ENCODE assay signal across 1 cellular context in genomic region chr13:48094781-48095502, GRCh38.
TF ChIP-seq lines count a peak whose summit lies in the region.

Gene MED4, minus strand, starts transcription at chr13:48095104. Its CDS starts 26 bp downstream, at chr13:48095078.

TF ChIP-seq in HepG2, 621 proteins besides CTCF, POLR2A, EP300 and RAD21 (continued from another document and continues in another):
- TF ChIP-seq, protein P1, sequence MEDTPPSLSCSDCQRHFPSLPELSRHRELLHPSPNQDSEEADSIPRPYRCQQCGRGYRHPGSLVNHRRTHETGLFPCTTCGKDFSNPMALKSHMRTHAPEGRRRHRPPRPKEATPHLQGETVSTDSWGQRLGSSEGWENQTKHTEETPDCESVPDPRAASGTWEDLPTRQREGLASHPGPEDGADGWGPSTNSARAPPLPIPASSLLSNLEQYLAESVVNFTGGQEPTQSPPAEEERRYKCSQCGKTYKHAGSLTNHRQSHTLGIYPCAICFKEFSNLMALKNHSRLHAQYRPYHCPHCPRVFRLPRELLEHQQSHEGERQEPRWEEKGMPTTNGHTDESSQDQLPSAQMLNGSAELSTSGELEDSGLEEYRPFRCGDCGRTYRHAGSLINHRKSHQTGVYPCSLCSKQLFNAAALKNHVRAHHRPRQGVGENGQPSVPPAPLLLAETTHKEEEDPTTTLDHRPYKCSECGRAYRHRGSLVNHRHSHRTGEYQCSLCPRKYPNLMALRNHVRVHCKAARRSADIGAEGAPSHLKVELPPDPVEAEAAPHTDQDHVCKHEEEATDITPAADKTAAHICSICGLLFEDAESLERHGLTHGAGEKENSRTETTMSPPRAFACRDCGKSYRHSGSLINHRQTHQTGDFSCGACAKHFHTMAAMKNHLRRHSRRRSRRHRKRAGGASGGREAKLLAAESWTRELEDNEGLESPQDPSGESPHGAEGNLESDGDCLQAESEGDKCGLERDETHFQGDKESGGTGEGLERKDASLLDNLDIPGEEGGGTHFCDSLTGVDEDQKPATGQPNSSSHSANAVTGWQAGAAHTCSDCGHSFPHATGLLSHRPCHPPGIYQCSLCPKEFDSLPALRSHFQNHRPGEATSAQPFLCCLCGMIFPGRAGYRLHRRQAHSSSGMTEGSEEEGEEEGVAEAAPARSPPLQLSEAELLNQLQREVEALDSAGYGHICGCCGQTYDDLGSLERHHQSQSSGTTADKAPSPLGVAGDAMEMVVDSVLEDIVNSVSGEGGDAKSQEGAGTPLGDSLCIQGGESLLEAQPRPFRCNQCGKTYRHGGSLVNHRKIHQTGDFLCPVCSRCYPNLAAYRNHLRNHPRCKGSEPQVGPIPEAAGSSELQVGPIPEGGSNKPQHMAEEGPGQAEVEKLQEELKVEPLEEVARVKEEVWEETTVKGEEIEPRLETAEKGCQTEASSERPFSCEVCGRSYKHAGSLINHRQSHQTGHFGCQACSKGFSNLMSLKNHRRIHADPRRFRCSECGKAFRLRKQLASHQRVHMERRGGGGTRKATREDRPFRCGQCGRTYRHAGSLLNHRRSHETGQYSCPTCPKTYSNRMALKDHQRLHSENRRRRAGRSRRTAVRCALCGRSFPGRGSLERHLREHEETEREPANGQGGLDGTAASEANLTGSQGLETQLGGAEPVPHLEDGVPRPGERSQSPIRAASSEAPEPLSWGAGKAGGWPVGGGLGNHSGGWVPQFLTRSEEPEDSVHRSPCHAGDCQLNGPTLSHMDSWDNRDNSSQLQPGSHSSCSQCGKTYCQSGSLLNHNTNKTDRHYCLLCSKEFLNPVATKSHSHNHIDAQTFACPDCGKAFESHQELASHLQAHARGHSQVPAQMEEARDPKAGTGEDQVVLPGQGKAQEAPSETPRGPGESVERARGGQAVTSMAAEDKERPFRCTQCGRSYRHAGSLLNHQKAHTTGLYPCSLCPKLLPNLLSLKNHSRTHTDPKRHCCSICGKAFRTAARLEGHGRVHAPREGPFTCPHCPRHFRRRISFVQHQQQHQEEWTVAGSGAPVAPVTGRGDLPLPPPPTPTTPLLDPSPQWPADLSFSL (CRISPR knock-in tag; IDR thresholded peaks at IDR 0.05) = no peak
- TF ChIP-seq ZNF598 (CRISPR knock-in tag; IDR thresholded peaks at IDR 0.05; ENCODE audit: borderline replicate concordance) = peak; percentile 90
- TF ChIP-seq ZNF83 (CRISPR knock-in tag; IDR thresholded peaks at IDR 0.05; ENCODE audit: borderline replicate concordance) = no peak
- TF ChIP-seq ZNF431 (CRISPR knock-in tag; IDR thresholded peaks at IDR 0.05; ENCODE audit: borderline replicate concordance, low read depth) = no peak
- no peak for TF ChIP-seq CHD4 (IDR thresholded peaks at IDR 0.05; ENCODE audit: borderline replicate concordance, low read length)
- peak; percentile 92 for TF ChIP-seq SAP130 (CRISPR knock-in tag; IDR thresholded peaks at IDR 0.05; ENCODE audit: low read depth)
- no peak for TF ChIP-seq DPF2 (CRISPR knock-in tag; IDR thresholded peaks at IDR 0.05; ENCODE audit: borderline replicate concordance, low read depth)
- no peak for TF ChIP-seq ZNF496 (CRISPR knock-in tag; IDR thresholded peaks at IDR 0.05; ENCODE audit: insufficient replicate concordance)
- TF ChIP-seq, protein P2, sequence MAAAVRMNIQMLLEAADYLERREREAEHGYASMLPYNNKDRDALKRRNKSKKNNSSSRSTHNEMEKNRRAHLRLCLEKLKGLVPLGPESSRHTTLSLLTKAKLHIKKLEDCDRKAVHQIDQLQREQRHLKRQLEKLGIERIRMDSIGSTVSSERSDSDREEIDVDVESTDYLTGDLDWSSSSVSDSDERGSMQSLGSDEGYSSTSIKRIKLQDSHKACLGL (CRISPR knock-in tag; IDR thresholded peaks at IDR 0.05) = peak; percentile 34; the same call in 1 of the 2 replicates
- TF ChIP-seq ZNF616 (CRISPR knock-in tag; IDR thresholded peaks at IDR 0.05; ENCODE audit: low read depth) = 0 out of 2 replicates have a peak, but pooled peaks have one; percentile 40
- peak; percentile 70 for TF ChIP-seq BCL6 (CRISPR knock-in tag; IDR thresholded peaks at IDR 0.05)
- no peak for TF ChIP-seq ZNF569 (CRISPR knock-in tag; IDR thresholded peaks at IDR 0.05; ENCODE audit: borderline replicate concordance)
- TF ChIP-seq ZNF567 (CRISPR knock-in tag; IDR thresholded peaks at IDR 0.05; ENCODE audit: borderline replicate concordance) = 0 out of 2 replicates have a peak, but pooled peaks have one; percentile 37
- 0 out of 2 replicates have a peak, but pooled peaks have one; percentile 21 for TF ChIP-seq ONECUT2 (CRISPR knock-in tag; IDR thresholded peaks at IDR 0.05)
- peak; percentile 34 for TF ChIP-seq SKI (IDR thresholded peaks at IDR 0.05; ENCODE audit: partially characterized antibody)
- no peak for TF ChIP-seq ZNF446 (CRISPR knock-in tag; IDR thresholded peaks at IDR 0.05)
- TF ChIP-seq NFE2L1 (CRISPR knock-in tag; IDR thresholded peaks at IDR 0.05; ENCODE audit: borderline replicate concordance) = no peak
- TF ChIP-seq NFIC (IDR thresholded peaks at IDR 0.05; ENCODE audit: low read length) = no peak
- no peak; the same call in 1 of the 2 replicates for TF ChIP-seq ZNF367 (CRISPR knock-in tag; IDR thresholded peaks at IDR 0.05; ENCODE audit: borderline replicate concordance)
- TF ChIP-seq PAWR (CRISPR knock-in tag; IDR thresholded peaks at IDR 0.05; ENCODE audit: borderline replicate concordance) = no peak
- TF ChIP-seq SRF (IDR thresholded peaks at IDR 0.05; ENCODE audit: low read depth, low read length) = no peak
- TF ChIP-seq, protein P3, sequence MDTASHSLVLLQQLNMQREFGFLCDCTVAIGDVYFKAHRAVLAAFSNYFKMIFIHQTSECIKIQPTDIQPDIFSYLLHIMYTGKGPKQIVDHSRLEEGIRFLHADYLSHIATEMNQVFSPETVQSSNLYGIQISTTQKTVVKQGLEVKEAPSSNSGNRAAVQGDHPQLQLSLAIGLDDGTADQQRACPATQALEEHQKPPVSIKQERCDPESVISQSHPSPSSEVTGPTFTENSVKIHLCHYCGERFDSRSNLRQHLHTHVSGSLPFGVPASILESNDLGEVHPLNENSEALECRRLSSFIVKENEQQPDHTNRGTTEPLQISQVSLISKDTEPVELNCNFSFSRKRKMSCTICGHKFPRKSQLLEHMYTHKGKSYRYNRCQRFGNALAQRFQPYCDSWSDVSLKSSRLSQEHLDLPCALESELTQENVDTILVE (CRISPR knock-in tag; IDR thresholded peaks at IDR 0.05) = peak; percentile 86; the same call in 1 of the 2 replicates
- TF ChIP-seq ZNF552 (CRISPR knock-in tag; IDR thresholded peaks at IDR 0.05; ENCODE audit: borderline replicate concordance) = no peak
- TF ChIP-seq ZNF550 (CRISPR knock-in tag; IDR thresholded peaks at IDR 0.05; ENCODE audit: borderline replicate concordance) = peak; percentile 83; the same call in 1 of the 2 replicates
- TF ChIP-seq, protein P4, sequence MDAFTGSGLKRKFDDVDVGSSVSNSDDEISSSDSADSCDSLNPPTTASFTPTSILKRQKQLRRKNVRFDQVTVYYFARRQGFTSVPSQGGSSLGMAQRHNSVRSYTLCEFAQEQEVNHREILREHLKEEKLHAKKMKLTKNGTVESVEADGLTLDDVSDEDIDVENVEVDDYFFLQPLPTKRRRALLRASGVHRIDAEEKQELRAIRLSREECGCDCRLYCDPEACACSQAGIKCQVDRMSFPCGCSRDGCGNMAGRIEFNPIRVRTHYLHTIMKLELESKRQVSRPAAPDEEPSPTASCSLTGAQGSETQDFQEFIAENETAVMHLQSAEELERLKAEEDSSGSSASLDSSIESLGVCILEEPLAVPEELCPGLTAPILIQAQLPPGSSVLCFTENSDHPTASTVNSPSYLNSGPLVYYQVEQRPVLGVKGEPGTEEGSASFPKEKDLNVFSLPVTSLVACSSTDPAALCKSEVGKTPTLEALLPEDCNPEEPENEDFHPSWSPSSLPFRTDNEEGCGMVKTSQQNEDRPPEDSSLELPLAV (CRISPR knock-in tag; conservative IDR thresholded peaks at IDR 0.05; ENCODE audit: low read depth) = no peak
- 0 out of 2 replicates have a peak, but pooled peaks have one; percentile 41 for TF ChIP-seq PCBP1 (IDR thresholded peaks at IDR 0.05; ENCODE audit: borderline replicate concordance, low read depth, low read length)
- 0 out of 2 replicates have a peak, but pooled peaks have one; percentile 31 for TF ChIP-seq HMG20B (CRISPR knock-in tag; conservative IDR thresholded peaks at IDR 0.05)
- TF ChIP-seq ZNF781 (CRISPR knock-in tag; IDR thresholded peaks at IDR 0.05; ENCODE audit: borderline replicate concordance, not compliant biosample characterization) = no peak
- peak; percentile 80; the same call in 1 of the 2 replicates for TF ChIP-seq ZNF124 (CRISPR knock-in tag; IDR thresholded peaks at IDR 0.05)
- peak; percentile 95; the same call in 1 of the 2 replicates for TF ChIP-seq TSC22D2 (CRISPR knock-in tag; IDR thresholded peaks at IDR 0.05; ENCODE audit: borderline replicate concordance)
- no peak for TF ChIP-seq ZNF263 (CRISPR knock-in tag; IDR thresholded peaks at IDR 0.05)
- TF ChIP-seq KLF13 (CRISPR knock-in tag; IDR thresholded peaks at IDR 0.05) = no peak
- peak; percentile 55 for TF ChIP-seq JARID2 (CRISPR knock-in tag; IDR thresholded peaks at IDR 0.05; ENCODE audit: insufficient replicate concordance)
- peak; percentile 97 for TF ChIP-seq TAF1 (CRISPR knock-in tag; IDR thresholded peaks at IDR 0.05)
- peak; percentile 38; the same call in 1 of the 2 replicates for TF ChIP-seq ZNF800 (CRISPR knock-in tag; IDR thresholded peaks at IDR 0.05)
- peak; percentile 68; the same call in 1 of the 2 replicates for TF ChIP-seq ZNF816 (CRISPR knock-in tag; IDR thresholded peaks at IDR 0.05; ENCODE audit: borderline replicate concordance)
- peak; percentile 97; the same call in 1 of the 2 replicates for TF ChIP-seq CBX5 (CRISPR knock-in tag; IDR thresholded peaks at IDR 0.05; ENCODE audit: borderline replicate concordance)
- no peak for TF ChIP-seq HNRNPL (IDR thresholded peaks at IDR 0.05; ENCODE audit: low read depth, low read length)
- TF ChIP-seq, protein P5, sequence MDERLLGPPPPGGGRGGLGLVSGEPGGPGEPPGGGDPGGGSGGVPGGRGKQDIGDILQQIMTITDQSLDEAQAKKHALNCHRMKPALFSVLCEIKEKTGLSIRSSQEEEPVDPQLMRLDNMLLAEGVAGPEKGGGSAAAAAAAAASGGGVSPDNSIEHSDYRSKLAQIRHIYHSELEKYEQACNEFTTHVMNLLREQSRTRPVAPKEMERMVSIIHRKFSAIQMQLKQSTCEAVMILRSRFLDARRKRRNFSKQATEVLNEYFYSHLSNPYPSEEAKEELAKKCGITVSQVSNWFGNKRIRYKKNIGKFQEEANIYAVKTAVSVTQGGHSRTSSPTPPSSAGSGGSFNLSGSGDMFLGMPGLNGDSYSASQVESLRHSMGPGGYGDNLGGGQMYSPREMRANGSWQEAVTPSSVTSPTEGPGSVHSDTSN (CRISPR knock-in tag; IDR thresholded peaks at IDR 0.05) = no peak
- peak; percentile 67; the same call in 1 of the 2 replicates for TF ChIP-seq SAFB2 (CRISPR knock-in tag; IDR thresholded peaks at IDR 0.05; ENCODE audit: borderline replicate concordance, low read depth)
- TF ChIP-seq THYN1 (CRISPR knock-in tag; IDR thresholded peaks at IDR 0.05; ENCODE audit: borderline replicate concordance, low read depth) = no peak
- TF ChIP-seq XBP1 (CRISPR knock-in tag; IDR thresholded peaks at IDR 0.05) = no peak
- TF ChIP-seq, protein P6, sequence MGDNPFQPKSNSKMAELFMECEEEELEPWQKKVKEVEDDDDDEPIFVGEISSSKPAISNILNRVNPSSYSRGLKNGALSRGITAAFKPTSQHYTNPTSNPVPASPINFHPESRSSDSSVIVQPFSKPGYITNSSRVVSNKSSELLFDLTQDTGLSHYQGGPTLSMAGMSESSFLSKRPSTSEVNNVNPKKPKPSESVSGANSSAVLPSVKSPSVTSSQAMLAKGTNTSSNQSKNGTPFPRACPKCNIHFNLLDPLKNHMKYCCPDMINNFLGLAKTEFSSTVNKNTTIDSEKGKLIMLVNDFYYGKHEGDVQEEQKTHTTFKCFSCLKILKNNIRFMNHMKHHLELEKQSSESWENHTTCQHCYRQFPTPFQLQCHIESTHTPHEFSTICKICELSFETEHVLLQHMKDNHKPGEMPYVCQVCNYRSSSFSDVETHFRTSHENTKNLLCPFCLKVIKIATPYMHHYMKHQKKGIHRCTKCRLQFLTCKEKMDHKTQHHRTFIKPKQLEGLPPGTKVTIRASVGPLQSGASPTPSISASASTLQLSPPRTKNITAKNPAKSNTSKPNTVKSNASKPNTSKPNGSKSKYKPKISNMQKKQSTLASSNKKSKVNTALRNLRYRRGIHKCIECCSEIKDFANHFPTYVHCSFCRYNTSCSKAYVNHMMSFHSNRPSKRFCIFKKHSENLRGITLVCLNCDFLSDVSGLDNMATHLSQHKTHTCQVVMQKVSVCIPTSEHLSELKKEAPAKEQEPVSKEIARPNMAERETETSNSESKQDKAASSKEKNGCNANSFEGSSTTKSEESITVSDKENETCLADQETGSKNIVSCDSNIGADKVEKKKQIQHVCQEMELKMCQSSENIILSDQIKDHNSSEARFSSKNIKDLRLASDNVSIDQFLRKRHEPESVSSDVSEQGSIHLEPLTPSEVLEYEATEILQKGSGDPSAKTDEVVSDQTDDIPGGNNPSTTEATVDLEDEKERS (CRISPR knock-in tag; IDR thresholded peaks at IDR 0.05) = peak; percentile 52; the same call in 1 of the 2 replicates
- peak; percentile 81; the same call in 1 of the 2 replicates for TF ChIP-seq ZNF607 (CRISPR knock-in tag; IDR thresholded peaks at IDR 0.05; ENCODE audit: borderline replicate concordance)
- TF ChIP-seq MIXL1 (CRISPR knock-in tag; IDR thresholded peaks at IDR 0.05) = peak; percentile 76; the same call in 1 of the 2 replicates
- TF ChIP-seq TOE1 (CRISPR knock-in tag; IDR thresholded peaks at IDR 0.05) = peak; percentile 83
- TF ChIP-seq FOSL2 (CRISPR knock-in tag; IDR thresholded peaks at IDR 0.05) = peak; percentile 73
- no peak for TF ChIP-seq U2AF2 (IDR thresholded peaks at IDR 0.05; ENCODE audit: low read depth, low read length)
- TF ChIP-seq SRSF4 (IDR thresholded peaks at IDR 0.05; ENCODE audit: low read depth, low read length, poor library complexity, severe bottlenecking) = no peak
- TF ChIP-seq PPARG (CRISPR knock-in tag; conservative IDR thresholded peaks at IDR 0.05) = peak; percentile 72
